Comparison of ENCODE assay signal across 1 cellular context in genomic region chr16:67483150-67483549, GRCh38.
TF ChIP-seq lines count a peak whose summit lies in the region.

A gene with protein sequence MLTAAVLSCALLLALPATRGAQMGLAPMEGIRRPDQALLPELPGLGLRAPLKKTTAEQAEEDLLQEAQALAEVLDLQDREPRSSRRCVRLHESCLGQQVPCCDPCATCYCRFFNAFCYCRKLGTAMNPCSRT (minus strand): TSS chr16:67483547. CDS start chr16:67483398, 149 bp downstream.

TF ChIP-seq in HepG2, 621 proteins besides CTCF, POLR2A, EP300 and RAD21 (continued from another document):
- TF ChIP-seq, protein P1, sequence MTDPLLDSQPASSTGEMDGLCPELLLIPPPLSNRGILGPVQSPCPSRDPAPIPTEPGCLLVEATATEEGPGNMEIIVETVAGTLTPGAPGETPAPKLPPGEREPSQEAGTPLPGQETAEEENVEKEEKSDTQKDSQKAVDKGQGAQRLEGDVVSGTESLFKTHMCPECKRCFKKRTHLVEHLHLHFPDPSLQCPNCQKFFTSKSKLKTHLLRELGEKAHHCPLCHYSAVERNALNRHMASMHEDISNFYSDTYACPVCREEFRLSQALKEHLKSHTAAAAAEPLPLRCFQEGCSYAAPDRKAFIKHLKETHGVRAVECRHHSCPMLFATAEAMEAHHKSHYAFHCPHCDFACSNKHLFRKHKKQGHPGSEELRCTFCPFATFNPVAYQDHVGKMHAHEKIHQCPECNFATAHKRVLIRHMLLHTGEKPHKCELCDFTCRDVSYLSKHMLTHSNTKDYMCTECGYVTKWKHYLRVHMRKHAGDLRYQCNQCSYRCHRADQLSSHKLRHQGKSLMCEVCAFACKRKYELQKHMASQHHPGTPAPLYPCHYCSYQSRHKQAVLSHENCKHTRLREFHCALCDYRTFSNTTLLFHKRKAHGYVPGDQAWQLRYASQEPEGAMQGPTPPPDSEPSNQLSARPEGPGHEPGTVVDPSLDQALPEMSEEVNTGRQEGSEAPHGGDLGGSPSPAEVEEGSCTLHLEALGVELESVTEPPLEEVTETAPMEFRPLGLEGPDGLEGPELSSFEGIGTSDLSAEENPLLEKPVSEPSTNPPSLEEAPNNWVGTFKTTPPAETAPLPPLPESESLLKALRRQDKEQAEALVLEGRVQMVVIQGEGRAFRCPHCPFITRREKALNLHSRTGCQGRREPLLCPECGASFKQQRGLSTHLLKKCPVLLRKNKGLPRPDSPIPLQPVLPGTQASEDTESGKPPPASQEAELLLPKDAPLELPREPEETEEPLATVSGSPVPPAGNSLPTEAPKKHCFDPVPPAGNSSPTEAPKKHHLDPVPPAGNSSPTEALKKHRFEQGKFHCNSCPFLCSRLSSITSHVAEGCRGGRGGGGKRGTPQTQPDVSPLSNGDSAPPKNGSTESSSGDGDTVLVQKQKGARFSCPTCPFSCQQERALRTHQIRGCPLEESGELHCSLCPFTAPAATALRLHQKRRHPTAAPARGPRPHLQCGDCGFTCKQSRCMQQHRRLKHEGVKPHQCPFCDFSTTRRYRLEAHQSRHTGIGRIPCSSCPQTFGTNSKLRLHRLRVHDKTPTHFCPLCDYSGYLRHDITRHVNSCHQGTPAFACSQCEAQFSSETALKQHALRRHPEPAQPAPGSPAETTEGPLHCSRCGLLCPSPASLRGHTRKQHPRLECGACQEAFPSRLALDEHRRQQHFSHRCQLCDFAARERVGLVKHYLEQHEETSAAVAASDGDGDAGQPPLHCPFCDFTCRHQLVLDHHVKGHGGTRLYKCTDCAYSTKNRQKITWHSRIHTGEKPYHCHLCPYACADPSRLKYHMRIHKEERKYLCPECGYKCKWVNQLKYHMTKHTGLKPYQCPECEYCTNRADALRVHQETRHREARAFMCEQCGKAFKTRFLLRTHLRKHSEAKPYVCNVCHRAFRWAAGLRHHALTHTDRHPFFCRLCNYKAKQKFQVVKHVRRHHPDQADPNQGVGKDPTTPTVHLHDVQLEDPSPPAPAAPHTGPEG (CRISPR knock-in tag; IDR thresholded peaks at IDR 0.05) = no peak
- 0 out of 2 replicates have a peak, but pooled peaks have one; percentile 20 for TF ChIP-seq ZFP91 (CRISPR knock-in tag; IDR thresholded peaks at IDR 0.05; ENCODE audit: borderline replicate concordance)
- TF ChIP-seq CHD2 (IDR thresholded peaks at IDR 0.05; ENCODE audit: low read depth, low read length) = no peak
- no peak for TF ChIP-seq PAF1 (CRISPR knock-in tag; IDR thresholded peaks at IDR 0.05)
- no peak for TF ChIP-seq GATAD1 (CRISPR knock-in tag; IDR thresholded peaks at IDR 0.05)
- no peak for TF ChIP-seq HOXD1 (CRISPR knock-in tag; IDR thresholded peaks at IDR 0.05)
- TF ChIP-seq, protein P2, sequence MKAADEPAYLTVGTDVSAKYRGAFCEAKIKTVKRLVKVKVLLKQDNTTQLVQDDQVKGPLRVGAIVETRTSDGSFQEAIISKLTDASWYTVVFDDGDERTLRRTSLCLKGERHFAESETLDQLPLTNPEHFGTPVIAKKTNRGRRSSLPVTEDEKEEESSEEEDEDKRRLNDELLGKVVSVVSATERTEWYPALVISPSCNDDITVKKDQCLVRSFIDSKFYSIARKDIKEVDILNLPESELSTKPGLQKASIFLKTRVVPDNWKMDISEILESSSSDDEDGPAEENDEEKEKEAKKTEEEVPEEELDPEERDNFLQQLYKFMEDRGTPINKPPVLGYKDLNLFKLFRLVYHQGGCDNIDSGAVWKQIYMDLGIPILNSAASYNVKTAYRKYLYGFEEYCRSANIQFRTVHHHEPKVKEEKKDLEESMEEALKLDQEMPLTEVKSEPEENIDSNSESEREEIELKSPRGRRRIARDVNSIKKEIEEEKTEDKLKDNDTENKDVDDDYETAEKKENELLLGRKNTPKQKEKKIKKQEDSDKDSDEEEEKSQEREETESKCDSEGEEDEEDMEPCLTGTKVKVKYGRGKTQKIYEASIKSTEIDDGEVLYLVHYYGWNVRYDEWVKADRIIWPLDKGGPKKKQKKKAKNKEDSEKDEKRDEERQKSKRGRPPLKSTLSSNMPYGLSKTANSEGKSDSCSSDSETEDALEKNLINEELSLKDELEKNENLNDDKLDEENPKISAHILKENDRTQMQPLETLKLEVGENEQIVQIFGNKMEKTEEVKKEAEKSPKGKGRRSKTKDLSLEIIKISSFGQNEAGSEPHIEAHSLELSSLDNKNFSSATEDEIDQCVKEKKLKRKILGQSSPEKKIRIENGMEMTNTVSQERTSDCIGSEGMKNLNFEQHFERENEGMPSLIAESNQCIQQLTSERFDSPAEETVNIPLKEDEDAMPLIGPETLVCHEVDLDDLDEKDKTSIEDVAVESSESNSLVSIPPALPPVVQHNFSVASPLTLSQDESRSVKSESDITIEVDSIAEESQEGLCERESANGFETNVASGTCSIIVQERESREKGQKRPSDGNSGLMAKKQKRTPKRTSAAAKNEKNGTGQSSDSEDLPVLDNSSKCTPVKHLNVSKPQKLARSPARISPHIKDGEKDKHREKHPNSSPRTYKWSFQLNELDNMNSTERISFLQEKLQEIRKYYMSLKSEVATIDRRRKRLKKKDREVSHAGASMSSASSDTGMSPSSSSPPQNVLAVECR (CRISPR knock-in tag; IDR thresholded peaks at IDR 0.05; ENCODE audit: borderline replicate concordance) = 0 out of 2 replicates have a peak, but pooled peaks have one; percentile 20
- no peak for TF ChIP-seq RFXAP (CRISPR knock-in tag; IDR thresholded peaks at IDR 0.05; ENCODE audit: borderline replicate concordance)
- TF ChIP-seq, protein P3, sequence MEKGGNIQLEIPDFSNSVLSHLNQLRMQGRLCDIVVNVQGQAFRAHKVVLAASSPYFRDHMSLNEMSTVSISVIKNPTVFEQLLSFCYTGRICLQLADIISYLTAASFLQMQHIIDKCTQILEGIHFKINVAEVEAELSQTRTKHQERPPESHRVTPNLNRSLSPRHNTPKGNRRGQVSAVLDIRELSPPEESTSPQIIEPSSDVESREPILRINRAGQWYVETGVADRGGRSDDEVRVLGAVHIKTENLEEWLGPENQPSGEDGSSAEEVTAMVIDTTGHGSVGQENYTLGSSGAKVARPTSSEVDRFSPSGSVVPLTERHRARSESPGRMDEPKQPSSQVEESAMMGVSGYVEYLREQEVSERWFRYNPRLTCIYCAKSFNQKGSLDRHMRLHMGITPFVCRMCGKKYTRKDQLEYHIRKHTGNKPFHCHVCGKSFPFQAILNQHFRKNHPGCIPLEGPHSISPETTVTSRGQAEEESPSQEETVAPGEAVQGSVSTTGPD (CRISPR knock-in tag; IDR thresholded peaks at IDR 0.05) = no peak
- TF ChIP-seq HNRNPL (IDR thresholded peaks at IDR 0.05; ENCODE audit: low read depth, low read length) = 0 out of 2 replicates have a peak, but pooled peaks have one; percentile 4
- TF ChIP-seq ZNF263 (CRISPR knock-in tag; IDR thresholded peaks at IDR 0.05) = 0 out of 2 replicates have a peak, but pooled peaks have one; percentile 32
- TF ChIP-seq ZBTB4 (CRISPR knock-in tag; IDR thresholded peaks at IDR 0.05; ENCODE audit: borderline replicate concordance) = no peak
- TF ChIP-seq, protein P4, sequence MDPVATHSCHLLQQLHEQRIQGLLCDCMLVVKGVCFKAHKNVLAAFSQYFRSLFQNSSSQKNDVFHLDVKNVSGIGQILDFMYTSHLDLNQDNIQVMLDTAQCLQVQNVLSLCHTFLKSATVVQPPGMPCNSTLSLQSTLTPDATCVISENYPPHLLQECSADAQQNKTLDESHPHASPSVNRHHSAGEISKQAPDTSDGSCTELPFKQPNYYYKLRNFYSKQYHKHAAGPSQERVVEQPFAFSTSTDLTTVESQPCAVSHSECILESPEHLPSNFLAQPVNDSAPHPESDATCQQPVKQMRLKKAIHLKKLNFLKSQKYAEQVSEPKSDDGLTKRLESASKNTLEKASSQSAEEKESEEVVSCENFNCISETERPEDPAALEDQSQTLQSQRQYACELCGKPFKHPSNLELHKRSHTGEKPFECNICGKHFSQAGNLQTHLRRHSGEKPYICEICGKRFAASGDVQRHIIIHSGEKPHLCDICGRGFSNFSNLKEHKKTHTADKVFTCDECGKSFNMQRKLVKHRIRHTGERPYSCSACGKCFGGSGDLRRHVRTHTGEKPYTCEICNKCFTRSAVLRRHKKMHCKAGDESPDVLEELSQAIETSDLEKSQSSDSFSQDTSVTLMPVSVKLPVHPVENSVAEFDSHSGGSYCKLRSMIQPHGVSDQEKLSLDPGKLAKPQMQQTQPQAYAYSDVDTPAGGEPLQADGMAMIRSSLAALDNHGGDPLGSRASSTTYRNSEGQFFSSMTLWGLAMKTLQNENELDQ (CRISPR knock-in tag; IDR thresholded peaks at IDR 0.05; ENCODE audit: borderline replicate concordance) = no peak
- TF ChIP-seq SAP130 (CRISPR knock-in tag; IDR thresholded peaks at IDR 0.05; ENCODE audit: low read depth) = no peak
- no peak for TF ChIP-seq ZFP36L2 (CRISPR knock-in tag; IDR thresholded peaks at IDR 0.05)
- no peak for TF ChIP-seq ELF1 (CRISPR knock-in tag; IDR thresholded peaks at IDR 0.05)
